Comparison of ENCODE assay signal across 15 cellular contexts in the genomic region with DNA sequence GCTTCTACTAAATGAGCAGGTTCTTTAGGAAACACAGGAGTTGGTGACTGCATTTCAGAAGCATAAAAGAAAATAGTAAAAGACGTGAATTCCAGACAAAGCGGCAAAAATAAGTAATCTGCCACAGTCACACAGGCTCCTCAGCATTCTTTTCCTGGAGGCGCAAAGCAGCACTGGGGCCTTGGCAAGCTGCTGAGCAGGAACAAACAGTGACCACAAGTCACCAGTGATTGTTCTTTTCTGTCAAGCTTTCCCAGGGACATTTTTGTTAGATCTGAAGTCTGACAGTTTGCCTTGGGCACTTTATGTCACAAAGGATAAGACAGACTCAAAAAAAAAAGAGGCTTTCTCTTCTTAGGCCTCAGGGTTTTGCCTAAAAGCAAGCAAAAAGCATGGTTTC.
A peak's percentile ranks its signal among the peaks of the same experiment; 100 is the strongest.
DNase-seq lines count a peak whose midpoint lies in the region; ATAC-seq and TF ChIP-seq lines count a peak whose summit lies in the region.
"Had no signal": no experiment of that assay in that cellular context is flagged by ENCODE, and none has a peak within 500 bp of the region (broad histone marks: within the 10 kb centered on the region; RNA-seq: fewer than 3 reads in every experiment).

No MANE protein-coding gene starts in this region.

- H3K4me2 ChIP-seq in GM23338 (no peak overlapping the region), mammary epithelial cell (ENCODE audit: insufficient read depth, low read depth, low read length) (no peak overlapping the region)
- H3K4me2 ChIP-seq: BLaER1 treated with 17β-estradiol and CSF1 and Interleukin-3, amounts not matched to agents 10 nM and 100 nM had no signal

- TF ChIP-seq CTCF in GM23338 (conservative IDR thresholded peaks at IDR 0.05; ENCODE audit: low read depth in 2 of 2), result no peak
- no peak for TF ChIP-seq CTCF in endodermal cell (conservative IDR thresholded peaks at IDR 0.05)
- TF ChIP-seq CTCF in prostate gland (IDR thresholded peaks at IDR 0.05), result no peak
- TF ChIP-seq CTCF in mammary epithelial cell (conservative IDR thresholded peaks at IDR 0.05 in 1 of 2, IDR thresholded peaks at IDR 0.05 in 1 of 2; ENCODE audit: extremely low read depth in 1 of 2, insufficient read depth in 1 of 2, low read depth in 1 of 2, low read length in 2 of 2), result no peak
- no peak for TF ChIP-seq CTCF in gastroesophageal sphincter (IDR thresholded peaks at IDR 0.05)

- no peaks in the 10 kb centered on the region for H3K79me2 ChIP-seq in GM23338 (replicated peaks; ENCODE audit: insufficient read depth)
- H3K79me2 ChIP-seq in mammary epithelial cell (ENCODE audit: insufficient read depth, low read length), result no peaks in the 10 kb centered on the region

- no peak for ATAC-seq in GM23338
- ATAC-seq in gastroesophageal sphincter, result no peak
- ATAC-seq: GM12878 had no signal

- CTCF ChIA-PET in mammary epithelial cell (lab: Charles Lee; ENCODE audit: low non-redundant PET), result no interaction called here

- 85 to 91% methylated on average over 3 of the region's 3 CpGs for WGBS in endodermal cell (ENCODE audit: insufficient coverage in 1 of 2, insufficient read length in 1 of 2), 2 experiments
- 42% methylated on average over 3 of the region's 3 CpGs for WGBS in prostate gland
- 59% methylated on average over 3 of the region's 3 CpGs for WGBS in mammary epithelial cell (ENCODE audit: low coverage, missing lambda C conversion rate)
- 81 to 100% methylated on average over 1 to 3 of the region's 3 CpGs for WGBS in gastroesophageal sphincter (ENCODE audit: low coverage in 1 of 2), 2 donors

- no peaks in the 10 kb centered on the region for H3K36me3 Mint-ChIP-seq in GM23338 (ENCODE audit: low read depth)
- no peaks in the 10 kb centered on the region for H3K36me3 Mint-ChIP-seq in endodermal cell (ENCODE audit: low read depth)
- H3K36me3 Mint-ChIP-seq: CD4-positive, CD25-positive, alpha-beta regulatory T cell had no signal

- H3K27me3 ChIP-seq in GM23338 (ENCODE audit: insufficient read depth) (no peaks in the 10 kb centered on the region), endodermal cell (ENCODE audit: control insufficient read depth, insufficient read depth, low read length, poor library complexity, severe bottlenecking) (no peaks in the 10 kb centered on the region), prostate gland (replicated peaks; ENCODE audit: insufficient read depth) (no peaks in the 10 kb centered on the region), mammary epithelial cell (ENCODE audit: insufficient read depth, low read length) (no peaks in the 10 kb centered on the region), gastroesophageal sphincter (peaks cover under 1% of the 10 kb centered on the region)
- H3K27me3 ChIP-seq: BLaER1 treated with 17β-estradiol and CSF1 and Interleukin-3, amounts not matched to agents 10 nM and 100 nM had no signal

- no peaks in the 10 kb centered on the region for H3K9me3 ChIP-seq in endodermal cell (ENCODE audit: control insufficient read depth, low read length)
- no peaks in the 10 kb centered on the region for H3K9me3 ChIP-seq in prostate gland
- H3K9me3 ChIP-seq in mammary epithelial cell (replicated peaks; ENCODE audit: insufficient read depth, low read length), result peaks cover 3% of the 10 kb centered on the region
- no peaks in the 10 kb centered on the region for H3K9me3 ChIP-seq in gastroesophageal sphincter

- H3K4me1 ChIP-seq in GM23338 (ENCODE audit: insufficient read depth) (no peaks in the 10 kb centered on the region), endodermal cell (ENCODE audit: control insufficient read depth, insufficient read depth, low read length) (peaks cover 19% of the 10 kb centered on the region), prostate gland (replicated peaks) (no peaks in the 10 kb centered on the region), mammary epithelial cell (ENCODE audit: insufficient read depth, low read length) (no peaks in the 10 kb centered on the region), gastroesophageal sphincter (peaks cover 0 to 11% (median 0%) of the 10 kb centered on the region in 3 donors)

- H3K9me3 Mint-ChIP-seq in GM23338, result no peaks in the 10 kb centered on the region
- H3K9me3 Mint-ChIP-seq in endodermal cell, result no peaks in the 10 kb centered on the region
- H3K9me3 Mint-ChIP-seq: H9 had no signal

- TF ChIP-seq POLR2A in prostate gland (IDR thresholded peaks at IDR 0.05), result no peak
- TF ChIP-seq POLR2A in gastroesophageal sphincter (IDR thresholded peaks at IDR 0.05), result no peak

- H3K4me3 ChIP-seq in GM23338 (no peak overlapping the region), endodermal cell (ENCODE audit: low read length) (no peak overlapping the region), prostate gland (no peak overlapping the region), mammary epithelial cell (replicated peaks in 1 of 3; ENCODE audit: insufficient read depth in 1 of 3, low read depth in 2 of 3, low read length in 3 of 3) (no peak overlapping the region), gastroesophageal sphincter (no peak overlapping the region)
- H3K4me3 ChIP-seq: BLaER1 treated with 17β-estradiol and CSF1 and Interleukin-3, amounts not matched to agents 10 nM and 100 nM; GM12878 had no signal

- H3K4me3 Mint-ChIP-seq in GM23338 (no peak overlapping the region), endodermal cell (no peak overlapping the region)
- H3K4me3 Mint-ChIP-seq: CD4-positive, CD25-positive, alpha-beta regulatory T cell; H9 had no signal

- in situ Hi-C loops in mammary epithelial cell (cut with MboI; ENCODE audit: low sequenced_read_pairs in 2 of 2), result no loop called here

- H3K36me3 ChIP-seq in GM23338 (ENCODE audit: insufficient read depth), result no peaks in the 10 kb centered on the region
- no peaks in the 10 kb centered on the region for H3K36me3 ChIP-seq in endodermal cell (ENCODE audit: control insufficient read depth, insufficient read depth, low read length)
- no peaks in the 10 kb centered on the region for H3K36me3 ChIP-seq in prostate gland
- H3K36me3 ChIP-seq in mammary epithelial cell (ENCODE audit: insufficient read depth, low read length), result no peaks in the 10 kb centered on the region
- no peaks in the 10 kb centered on the region for H3K36me3 ChIP-seq in gastroesophageal sphincter
- H3K36me3 ChIP-seq: BLaER1 treated with 17β-estradiol and CSF1 and Interleukin-3, amounts not matched to agents 10 nM and 100 nM had no signal

- no peak overlapping the region for H3K9ac ChIP-seq in endodermal cell (ENCODE audit: extremely low read depth, low read length, poor library complexity, severe bottlenecking)
- H3K9ac ChIP-seq in mammary epithelial cell (ENCODE audit: insufficient read depth, low read length), result no peak overlapping the region
- H3K9ac ChIP-seq: BLaER1 treated with 17β-estradiol and CSF1 and Interleukin-3, amounts not matched to agents 10 nM and 100 nM had no signal

- no TSS peak for BruUV-seq in mammary epithelial cell (replicated peaks; lab: Mats Ljungman, UMichigan)

- H3K27me3 Mint-ChIP-seq in GM23338 (ENCODE audit: insufficient read depth, low read depth, poor library complexity) (no peaks in the 10 kb centered on the region), endodermal cell (ENCODE audit: insufficient read depth) (no peaks in the 10 kb centered on the region)

- no peaks in the 10 kb centered on the region for H4K20me1 ChIP-seq in GM23338 (replicated peaks; ENCODE audit: insufficient read depth)
- no peaks in the 10 kb centered on the region for H4K20me1 ChIP-seq in mammary epithelial cell (ENCODE audit: insufficient read depth, low read length)
- H4K20me1 ChIP-seq: BLaER1 treated with 17β-estradiol and CSF1 and Interleukin-3, amounts not matched to agents 10 nM and 100 nM had no signal

- 0 out of 2 replicates have a peak overlapping the region, but pooled peaks have one; percentile 18 for H2AFZ ChIP-seq in GM23338
- no peak overlapping the region for H2AFZ ChIP-seq in mammary epithelial cell (ENCODE audit: low read depth, low read length)

- no peak for TF ChIP-seq EP300 in gastroesophageal sphincter (IDR thresholded peaks at IDR 0.05)

- no peaks in the 10 kb centered on the region for H3F3A ChIP-seq in GM23338 (replicated peaks; ENCODE audit: low read depth)

- H3K9me2 ChIP-seq in GM23338 (ENCODE audit: insufficient read depth), result no peaks in the 10 kb centered on the region

- H3K27ac ChIP-seq in GM23338 (ENCODE audit: low read depth) (no peak overlapping the region), endodermal cell (ENCODE audit: low read depth, low read length) (peak overlapping the region; percentile 26), prostate gland (no peak overlapping the region), mammary epithelial cell (ENCODE audit: insufficient read depth, low read depth, low read length) (no peak overlapping the region), gastroesophageal sphincter (no peak overlapping the region)
- H3K27ac ChIP-seq: BLaER1 treated with 17β-estradiol and CSF1 and Interleukin-3, amounts not matched to agents 10 nM and 100 nM had no signal

- no peak overlapping the region for H3K27ac Mint-ChIP-seq in GM23338
- no peak overlapping the region for H3K27ac Mint-ChIP-seq in endodermal cell
- H3K27ac Mint-ChIP-seq: CD4-positive, CD25-positive, alpha-beta regulatory T cell had no signal

- DNase-seq in GM23338 (ENCODE audit: low spot score), result no peak
- no peak for DNase-seq in endodermal cell
- DNase-seq in midbrain (lab: John Stamatoyannopoulos, UW), result peak; percentile 7
- peak; percentile 52 for DNase-seq in prostate gland (ENCODE audit: low spot score)
- no peak for DNase-seq in mammary epithelial cell
- DNase-seq in globus pallidus (ENCODE audit: low spot score), result no peak
- no peak for DNase-seq in MV-4-11 (lab: John Stamatoyannopoulos, UW)
- DNase-seq: ACHN; CD4-positive, CD25-positive, alpha-beta regulatory T cell; DMS53; GOT3; H9 had no signal

- intact Hi-C loops in prostate gland (cut with DNase I) (no loop called here), mammary epithelial cell (cut with micrococcal nuclease) (no loop called here)

- dilution Hi-C loops in mammary epithelial cell (cut with HindIII; ENCODE audit: low sequenced_read_pairs), result no loop called here

- H3K4me1 Mint-ChIP-seq in GM23338 (no peaks in the 10 kb centered on the region), endodermal cell (peaks cover 29% of the 10 kb centered on the region)
- H3K4me1 Mint-ChIP-seq: H9 had no signal

TF ChIP-seq in GM23338, 12 proteins besides CTCF, POLR2A, EP300 and RAD21 (continues in another document):
- TF ChIP-seq POLR2AphosphoS5 (IDR thresholded peaks at IDR 0.05; ENCODE audit: low read depth), result no peak
- TF ChIP-seq ETS1 (IDR thresholded peaks at IDR 0.05), result no peak
- no peak for TF ChIP-seq STAT1 (IDR thresholded peaks at IDR 0.05; ENCODE audit: unreplicated experiment)
- TF ChIP-seq JUNB (IDR thresholded peaks at IDR 0.05; ENCODE audit: unreplicated experiment), result no peak
- TF ChIP-seq CREB1 (CRISPR knock-in tag; IDR thresholded peaks at IDR 0.05; ENCODE audit: low read depth), result no peak

Comparison
In these comparisons a context has a peak if more than half of its experiments do, and no peak if none do; other contexts are left out.
1. DNase-seq: peak in midbrain (single experiment) and prostate gland (single experiment); none in GM23338 (single experiment), endodermal cell (single experiment), mammary epithelial cell (single experiment), globus pallidus (single experiment) and MV-4-11 (single experiment).